Comparison of ENCODE assay signal across 38 cellular contexts in the genomic region with DNA sequence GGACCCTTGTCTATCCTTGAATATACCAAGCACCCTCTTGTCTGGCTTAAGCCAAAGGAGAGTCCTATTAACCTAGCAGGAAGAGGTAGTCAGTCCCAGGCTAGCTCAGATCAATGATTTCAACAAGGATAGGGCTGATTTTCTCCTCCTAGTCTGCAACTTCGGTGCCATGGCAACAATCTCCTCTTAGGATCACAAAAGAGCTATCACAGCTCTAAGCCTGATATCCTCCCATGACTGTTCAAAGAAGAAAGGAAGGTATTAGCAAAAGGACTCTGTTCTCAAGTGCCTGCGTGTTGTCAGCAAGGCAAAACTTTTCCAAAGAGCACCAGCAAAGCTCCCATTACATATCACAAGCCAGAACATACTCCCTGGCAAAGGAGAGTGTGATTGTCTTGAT.
"Had no signal": no experiment of that assay in that cellular context is flagged by ENCODE, and none has a peak within 500 bp of the region (broad histone marks: within the 10 kb centered on the region; RNA-seq: fewer than 3 reads in every experiment).

No MANE protein-coding gene starts in this region.

- H3K9me3 ChIP-seq: adrenal gland, body of pancreas, breast epithelium had no signal

- H3K9me3 Mint-ChIP-seq: activated naive CD8-positive, alpha-beta T cell treated with anti-CD3 and anti-CD28 coated beads for 36 hours; activated T-helper 1 cell treated with anti-CD3 and anti-CD28 coated beads, Interleukin-12 subunit alpha, Interleukin-12 subunit beta, Interleukin-2, Interleukin-4 antibody, amounts not matched to agents 30 ng/mL and 10 ng/mL and 1 ng/mL, durations not matched to agents 14 hours and 24 hours and 36 hours; T-helper 2 cell treated with Interferon-gamma antibody and Interleukin-4, amounts not matched to agents 5 μg/mL and 100 μg/mL, for 36 hours had no signal

- DNase-seq: activated B cell treated with CpG ODN at 0.5 μM for 24 hours; activated CD4-positive, alpha-beta memory T cell treated with anti-CD3 and anti-CD28 coated beads for 36 hours; activated CD4-positive, alpha-beta T cell treated with anti-CD3 and anti-CD28 coated beads for 4 hours; activated CD4-positive, alpha-beta T cell treated with anti-CD3 and anti-CD28 coated beads, Interleukin-2, amount 10 ng/mL, durations not matched to agents 24 days and 14 days; activated CD4-positive, alpha-beta T cell treated with anti-CD3 and anti-CD28 coated beads, Interleukin-2, amount 50 U/mL, for 1 hour; activated CD4-positive, alpha-beta T cell treated with anti-CD3 and anti-CD28 coated beads, Interleukin-2, amount 50 U/mL, for 4 hours; activated CD4-positive, CD25-positive, alpha-beta regulatory T cell treated with anti-CD3 and anti-CD28 coated beads, Interleukin-2, amount 50 U/mL, for 72 hours; activated CD8-positive, alpha-beta memory T cell treated with anti-CD3 and anti-CD28 coated beads, Interleukin-2, amount 50 U/mL, for 4 hours; activated CD8-positive, alpha-beta T cell treated with anti-CD3 and anti-CD28 coated beads for 36 hours; activated effector memory CD4-positive, alpha-beta T cell treated with anti-CD3 and anti-CD28 coated beads, Interleukin-2, amount 50 U/mL, for 16 hours; activated gamma-delta T cell treated with Interleukin-2 at 50 U/mL for 16 hours; activated naive CD4-positive, alpha-beta T cell; activated naive CD4-positive, alpha-beta T cell treated with anti-CD3 and anti-CD28 coated beads for 36 hours; activated naive CD4-positive, alpha-beta T cell treated with anti-CD3 and anti-CD28 coated beads, Interleukin-2, amount 50 U/mL, for 16 hours; activated naive CD8-positive, alpha-beta T cell treated with anti-CD3 and anti-CD28 coated beads for 36 hours; activated T-cell treated with anti-CD3 and anti-CD28 coated beads for 4 hours; activated T-cell treated with anti-CD3 and anti-CD28 coated beads, Interleukin-2, amount 50 U/mL, for 1 hour; activated T-cell treated with anti-CD3 and anti-CD28 coated beads, Interleukin-2, amount 50 U/mL, for 4 hours; activated T-cell treated with anti-CD3 and anti-CD28 coated beads, Interleukin-2, amount 50 U/mL, for 72 hours; adrenal gland; amniotic stem cell; aorta; body of pancreas; brain microvascular endothelial cell; caudate nucleus; T-helper 1 cell; T-helper 9 cell had no signal

- H3K36me3 Mint-ChIP-seq: activated CD4-positive, alpha-beta memory T cell treated with anti-CD3 and anti-CD28 coated beads for 36 hours; activated naive CD4-positive, alpha-beta T cell treated with anti-CD3 and anti-CD28 coated beads, Interleukin-2, amount 50 U/mL, for 72 hours had no signal

- H3K4me1 Mint-ChIP-seq: activated B cell treated with CpG ODN at 0.5 μM for 24 hours; activated CD4-positive, alpha-beta T cell treated with anti-CD3 and anti-CD28 coated beads, Interleukin-2, amount 10 ng/mL, durations not matched to agents 24 days and 14 days; activated naive CD8-positive, alpha-beta T cell treated with anti-CD3 and anti-CD28 coated beads for 36 hours; activated T-helper 17 cell treated with anti-CD3 and anti-CD28 coated beads, Interleukin-2, amount 50 U/mL, for 72 hours; central memory CD8-positive, alpha-beta T cell had no signal

- H3K4me1 ChIP-seq: adrenal gland, body of pancreas, breast epithelium had no signal

- H3K27me3 Mint-ChIP-seq: activated B cell treated with CpG ODN at 0.5 μM for 24 hours; activated CD4-positive, alpha-beta memory T cell treated with anti-CD3 and anti-CD28 coated beads for 36 hours; activated CD4-positive, alpha-beta T cell treated with anti-CD3 and anti-CD28 coated beads, Interleukin-2, amount 10 ng/mL, durations not matched to agents 24 days and 14 days; activated CD8-positive, alpha-beta T cell treated with anti-CD3 and anti-CD28 coated beads for 36 hours; activated naive CD8-positive, alpha-beta T cell treated with anti-CD3 and anti-CD28 coated beads for 36 hours; activated T-helper 17 cell treated with anti-CD3 and anti-CD28 coated beads, Interleukin-2, amount 50 U/mL, for 72 hours; central memory CD8-positive, alpha-beta T cell had no signal

- ATAC-seq: activated CD8-positive, alpha-beta T cell treated with anti-CD3 and anti-CD28 coated beads for 36 hours; activated naive CD4-positive, alpha-beta T cell treated with anti-CD3 and anti-CD28 coated beads, Interleukin-2, amount 50 U/mL, for 72 hours; activated T-cell treated with anti-CD3 and anti-CD28 coated beads, Interleukin-2, amount 50 U/mL, for 4 hours; activated T-cell treated with anti-CD3 and anti-CD28 coated beads, Interleukin-2, amount 50 U/mL, for 72 hours; activated T-helper 17 cell treated with anti-CD3 and anti-CD28 coated beads, Interleukin-2, amount 50 U/mL, for 72 hours; body of pancreas had no signal

- H3K4me3 Mint-ChIP-seq: activated B cell treated with CpG ODN at 0.5 μM for 24 hours; activated CD4-positive, alpha-beta memory T cell treated with anti-CD3 and anti-CD28 coated beads for 36 hours; activated CD4-positive, alpha-beta T cell treated with anti-CD3 and anti-CD28 coated beads, Interleukin-2, amount 10 ng/mL, durations not matched to agents 24 days and 14 days; activated CD8-positive, alpha-beta T cell treated with anti-CD3 and anti-CD28 coated beads for 36 hours; activated naive CD4-positive, alpha-beta T cell treated with anti-CD3 and anti-CD28 coated beads for 36 hours; activated naive CD8-positive, alpha-beta T cell treated with anti-CD3 and anti-CD28 coated beads for 36 hours; activated T-cell treated with anti-CD3 and anti-CD28 coated beads, Interleukin-2, amount 50 U/mL, for 4 hours; activated T-cell treated with anti-CD3 and anti-CD28 coated beads, Interleukin-2, amount 50 U/mL, for 72 hours; activated T-helper 1 cell treated with anti-CD3 and anti-CD28 coated beads, Interleukin-12 subunit alpha, Interleukin-12 subunit beta, Interleukin-2, Interleukin-4 antibody, amounts not matched to agents 30 ng/mL and 10 ng/mL and 1 ng/mL, durations not matched to agents 14 hours and 24 hours and 36 hours; activated T-helper 17 cell treated with anti-CD3 and anti-CD28 coated beads, Interleukin-2, amount 50 U/mL, for 72 hours; central memory CD8-positive, alpha-beta T cell; T-helper 1 cell treated with Interleukin-12 subunit alpha and Interleukin-12 subunit beta and Interleukin-4 antibody, amounts not matched to agents 30 μg/mL and 1 μg/mL, for 36 hours; T-helper 2 cell treated with Interferon-gamma antibody and Interleukin-4, amounts not matched to agents 5 μg/mL and 100 μg/mL, for 36 hours had no signal

- FAIRE-seq: astrocyte, TTC549 had no signal

- H3K27ac Mint-ChIP-seq: activated B cell treated with CpG ODN at 0.5 μM for 24 hours; activated CD4-positive, alpha-beta memory T cell treated with anti-CD3 and anti-CD28 coated beads for 36 hours; activated CD4-positive, alpha-beta T cell treated with anti-CD3 and anti-CD28 coated beads, Interleukin-2, amount 10 ng/mL, durations not matched to agents 24 days and 14 days; activated CD8-positive, alpha-beta T cell treated with anti-CD3 and anti-CD28 coated beads for 36 hours; activated naive CD4-positive, alpha-beta T cell treated with anti-CD3 and anti-CD28 coated beads for 36 hours; activated naive CD4-positive, alpha-beta T cell treated with anti-CD3 and anti-CD28 coated beads, Interleukin-2, amount 50 U/mL, for 72 hours; activated naive CD8-positive, alpha-beta T cell treated with anti-CD3 and anti-CD28 coated beads for 36 hours; activated T-cell treated with anti-CD3 and anti-CD28 coated beads, Interleukin-2, amount 50 U/mL, for 72 hours; activated T-helper 1 cell treated with anti-CD3 and anti-CD28 coated beads, Interleukin-12 subunit alpha, Interleukin-12 subunit beta, Interleukin-2, Interleukin-4 antibody, amounts not matched to agents 30 ng/mL and 10 ng/mL and 1 ng/mL, durations not matched to agents 14 hours and 24 hours and 36 hours; activated T-helper 17 cell treated with anti-CD3 and anti-CD28 coated beads, Interleukin-2, amount 50 U/mL, for 72 hours; T-helper 1 cell treated with Interleukin-12 subunit alpha and Interleukin-12 subunit beta and Interleukin-4 antibody, amounts not matched to agents 30 μg/mL and 1 μg/mL, for 36 hours; T-helper 2 cell treated with Interferon-gamma antibody and Interleukin-4, amounts not matched to agents 5 μg/mL and 100 μg/mL, for 36 hours had no signal

- H3K36me3 ChIP-seq: adrenal gland, brain microvascular endothelial cell, breast epithelium, cardiac muscle cell had no signal

- H3K27me3 ChIP-seq: adrenal gland, body of pancreas, brain microvascular endothelial cell, breast epithelium, cardiac muscle cell had no signal

- H3K4me3 ChIP-seq: adrenal gland, body of pancreas, breast epithelium, cardiac muscle cell had no signal

- H3K27ac ChIP-seq: adrenal gland, body of pancreas, brain microvascular endothelial cell, breast epithelium, cardiac muscle cell, VCaP had no signal
